16 cellular contexts compared by ENCODE assay signal in the genomic region with DNA sequence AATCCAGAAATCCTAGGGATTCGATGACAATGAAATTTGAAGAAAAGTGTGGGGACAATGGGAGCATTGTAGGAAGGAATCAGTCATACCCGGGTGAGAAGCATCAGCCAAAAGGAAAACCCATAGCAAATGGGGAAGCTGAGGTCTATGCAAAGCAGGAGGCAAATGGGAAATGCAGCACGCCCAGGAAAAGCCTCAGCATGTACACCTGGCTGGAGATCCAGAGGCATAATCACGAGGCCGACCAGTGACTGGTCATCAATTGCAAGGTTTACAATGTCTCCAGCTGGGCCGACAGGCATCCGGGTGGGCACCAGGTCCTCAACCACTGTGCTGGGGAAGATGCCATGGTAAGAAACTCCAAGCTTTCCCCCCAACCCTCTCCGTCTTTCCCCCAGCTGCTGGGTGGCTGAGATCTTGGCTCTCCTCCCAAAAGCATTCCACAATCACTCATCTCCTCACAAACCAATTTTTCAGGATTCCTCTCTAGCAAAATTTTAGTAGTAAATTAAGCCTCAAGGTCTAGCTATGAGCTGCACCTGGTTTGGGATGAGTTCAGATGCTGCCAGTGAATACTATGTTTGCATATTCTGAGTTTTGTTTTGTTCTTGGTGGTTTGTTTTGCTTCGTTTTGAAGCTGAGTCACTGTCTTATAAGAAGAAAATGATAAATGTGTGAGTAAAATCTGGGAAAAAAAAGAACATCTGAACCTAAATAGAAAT.
DNase-seq lines count a peak whose midpoint lies in the region; ATAC-seq and TF ChIP-seq lines count a peak whose summit lies in the region.
"Had no signal": no experiment of that assay in that cellular context is flagged by ENCODE, and none has a peak within 500 bp of the region (broad histone marks: within the 10 kb centered on the region; RNA-seq: fewer than 3 reads in every experiment).

No MANE protein-coding gene starts in this region.

- POLR2A ChIA-PET in activated CD4-positive, alpha-beta memory T cell treated with anti-CD3 and anti-CD28 coated beads, Interleukin-2, amount 10 ng/mL, durations not matched to agents 7 days and 5 days (lab: Charles Lee), result no interaction called here

- no peak for ATAC-seq in GM23338
- ATAC-seq in foreskin keratinocyte, result peak; percentile 88

- WGBS in mammary epithelial cell (ENCODE audit: low coverage, missing lambda C conversion rate), result 83% methylated on average over 9 of the region's 9 CpGs

- no TSS peak for BruUV-seq in mammary epithelial cell (replicated peaks; lab: Mats Ljungman, UMichigan)

- H3K36me3 ChIP-seq in GM23338 (ENCODE audit: insufficient read depth), result no peaks in the 10 kb centered on the region
- H3K36me3 ChIP-seq in mammary epithelial cell (ENCODE audit: insufficient read depth, low read length), result no peaks in the 10 kb centered on the region
- H3K36me3 ChIP-seq: BE2C had no signal

- TF ChIP-seq CTCF in GM23338 (conservative IDR thresholded peaks at IDR 0.05; ENCODE audit: low read depth in 2 of 2) (no peak), mammary epithelial cell (conservative IDR thresholded peaks at IDR 0.05 in 1 of 2, IDR thresholded peaks at IDR 0.05 in 1 of 2; ENCODE audit: extremely low read depth in 1 of 2, insufficient read depth in 1 of 2, low read depth in 1 of 2, low read length in 2 of 2) (no peak), foreskin keratinocyte (conservative IDR thresholded peaks at IDR 0.05) (no peak)

- peaks cover 4% of the 10 kb centered on the region; the same call in 1 of the 3 replicates for H3K4me1 Mint-ChIP-seq in GM23338
- no peaks in the 10 kb centered on the region for H3K4me1 Mint-ChIP-seq in activated CD4-positive, alpha-beta memory T cell treated with anti-CD3 and anti-CD28 coated beads, Interleukin-2, amount 10 ng/mL, durations not matched to agents 7 days and 5 days
- H3K4me1 Mint-ChIP-seq: CD4-positive, alpha-beta memory T cell; IgD-negative memory B cell had no signal

- H3K27ac ChIP-seq in GM23338 (ENCODE audit: low read depth), result no peak overlapping the region
- H3K27ac ChIP-seq in mammary epithelial cell (ENCODE audit: insufficient read depth, low read depth, low read length), result no peak overlapping the region
- H3K27ac ChIP-seq in foreskin keratinocyte, result peak overlapping the region; percentile 54
- H3K27ac ChIP-seq: C4-2B had no signal

- no peaks in the 10 kb centered on the region for H3K36me3 Mint-ChIP-seq in GM23338 (ENCODE audit: low read depth)
- no peaks in the 10 kb centered on the region for H3K36me3 Mint-ChIP-seq in activated CD4-positive, alpha-beta memory T cell treated with anti-CD3 and anti-CD28 coated beads, Interleukin-2, amount 10 ng/mL, durations not matched to agents 7 days and 5 days (ENCODE audit: low read depth)
- H3K36me3 Mint-ChIP-seq: CD4-positive, alpha-beta memory T cell; IgD-negative memory B cell had no signal

- no peaks in the 10 kb centered on the region for H3K27me3 Mint-ChIP-seq in GM23338 (ENCODE audit: insufficient read depth, low read depth, poor library complexity)
- no peaks in the 10 kb centered on the region for H3K27me3 Mint-ChIP-seq in activated CD4-positive, alpha-beta memory T cell treated with anti-CD3 and anti-CD28 coated beads, Interleukin-2, amount 10 ng/mL, durations not matched to agents 7 days and 5 days
- H3K27me3 Mint-ChIP-seq: CD4-positive, alpha-beta memory T cell had no signal

- CTCF ChIA-PET in mammary epithelial cell (lab: Charles Lee; ENCODE audit: low non-redundant PET), result interaction anchor here (0.6 kb wide), 1 partner anchor 38 kb away, joined by 4 read pairs; no protein-coding TSS in a partner anchor
- CTCF ChIA-PET in activated CD4-positive, alpha-beta memory T cell treated with anti-CD3 and anti-CD28 coated beads, Interleukin-2, amount 10 ng/mL, durations not matched to agents 7 days and 5 days (lab: Charles Lee), result no interaction called here

- H2AFZ ChIP-seq in GM23338, result 0 out of 2 replicates have a peak overlapping the region, but pooled peaks have one; percentile 25
- no peak overlapping the region for H2AFZ ChIP-seq in mammary epithelial cell (ENCODE audit: low read depth, low read length)

- H3K4me1 ChIP-seq in GM23338 (ENCODE audit: insufficient read depth) (no peaks in the 10 kb centered on the region), mammary epithelial cell (ENCODE audit: insufficient read depth, low read length) (peaks cover 14% of the 10 kb centered on the region), foreskin keratinocyte (peaks cover 16% of the 10 kb centered on the region)
- H3K4me1 ChIP-seq: BE2C had no signal

- no peak overlapping the region for H3K4me3 Mint-ChIP-seq in GM23338
- H3K4me3 Mint-ChIP-seq in activated CD4-positive, alpha-beta memory T cell treated with anti-CD3 and anti-CD28 coated beads, Interleukin-2, amount 10 ng/mL, durations not matched to agents 7 days and 5 days, result no peak overlapping the region
- H3K4me3 Mint-ChIP-seq: CD4-positive, alpha-beta memory T cell; HFFc6; IgD-negative memory B cell had no signal

- H3K9ac ChIP-seq in mammary epithelial cell (ENCODE audit: insufficient read depth, low read length), result no peak overlapping the region

- H3K9me3 Mint-ChIP-seq in GM23338, result no peaks in the 10 kb centered on the region
- H3K9me3 Mint-ChIP-seq in activated CD4-positive, alpha-beta memory T cell treated with anti-CD3 and anti-CD28 coated beads, Interleukin-2, amount 10 ng/mL, durations not matched to agents 7 days and 5 days, result no peaks in the 10 kb centered on the region
- H3K9me3 Mint-ChIP-seq: HFFc6 had no signal

- H3K79me2 ChIP-seq in GM23338 (replicated peaks; ENCODE audit: insufficient read depth), result no peaks in the 10 kb centered on the region
- no peaks in the 10 kb centered on the region for H3K79me2 ChIP-seq in mammary epithelial cell (ENCODE audit: insufficient read depth, low read length)

- no peaks in the 10 kb centered on the region for H3K27me3 ChIP-seq in GM23338 (ENCODE audit: insufficient read depth)
- no peaks in the 10 kb centered on the region for H3K27me3 ChIP-seq in mammary epithelial cell (ENCODE audit: insufficient read depth, low read length)
- no peaks in the 10 kb centered on the region for H3K27me3 ChIP-seq in foreskin keratinocyte
- H3K27me3 ChIP-seq: BE2C had no signal

- no peak overlapping the region for H3K27ac Mint-ChIP-seq in GM23338
- H3K27ac Mint-ChIP-seq in activated CD4-positive, alpha-beta memory T cell treated with anti-CD3 and anti-CD28 coated beads, Interleukin-2, amount 10 ng/mL, durations not matched to agents 7 days and 5 days, result no peak overlapping the region
- H3K27ac Mint-ChIP-seq: CD4-positive, alpha-beta memory T cell; HFFc6; IgD-negative memory B cell had no signal

- intact Hi-C loops in mammary epithelial cell (cut with micrococcal nuclease), result no loop called here

- no peaks in the 10 kb centered on the region for H3K9me2 ChIP-seq in GM23338 (ENCODE audit: insufficient read depth)

- dilution Hi-C loops in mammary epithelial cell (cut with HindIII; ENCODE audit: low sequenced_read_pairs), result no loop called here

- no peaks in the 10 kb centered on the region for H4K20me1 ChIP-seq in GM23338 (replicated peaks; ENCODE audit: insufficient read depth)
- no peaks in the 10 kb centered on the region for H4K20me1 ChIP-seq in mammary epithelial cell (ENCODE audit: insufficient read depth, low read length)

- H3K4me2 ChIP-seq in GM23338 (no peak overlapping the region), mammary epithelial cell (ENCODE audit: insufficient read depth, low read depth, low read length) (no peak overlapping the region)

- H3F3A ChIP-seq in GM23338 (replicated peaks; ENCODE audit: low read depth), result no peaks in the 10 kb centered on the region

- H3K4me3 ChIP-seq in GM23338 (no peak overlapping the region), mammary epithelial cell (replicated peaks in 1 of 3; ENCODE audit: insufficient read depth in 1 of 3, low read depth in 2 of 3, low read length in 3 of 3) (no peak overlapping the region)

- peak; percentile 18 for DNase-seq in A172 (ENCODE audit: low spot score)
- DNase-seq in GM23338 (ENCODE audit: low spot score), result no peak
- DNase-seq in mammary epithelial cell, result peak; percentile 54
- peak; percentile 69 to 85 for DNase-seq in foreskin keratinocyte
- no peak for DNase-seq in NCI-H128 (lab: John Stamatoyannopoulos, UW; ENCODE audit: unreplicated experiment)
- DNase-seq in activated CD4-positive, alpha-beta memory T cell treated with anti-CD3 and anti-CD28 coated beads, Interleukin-2, amount 10 ng/mL, durations not matched to agents 7 days and 5 days, result no peak
- DNase-seq in MV-4-11 (lab: John Stamatoyannopoulos, UW), result no peak
- DNase-seq: 8988T; BE2C; CD4-positive, alpha-beta memory T cell; COR-L47; GF-D8; HCEC 1CT; HFFc6 had no signal

- H3K9me3 ChIP-seq in mammary epithelial cell (replicated peaks; ENCODE audit: insufficient read depth, low read length), result no peaks in the 10 kb centered on the region
- H3K9me3 ChIP-seq: BE2C had no signal

- in situ Hi-C loops in mammary epithelial cell (cut with MboI; ENCODE audit: low sequenced_read_pairs in 2 of 2), result no loop called here

TF ChIP-seq in GM23338, 12 proteins besides CTCF, POLR2A, EP300 and RAD21 (continues in another document):
- TF ChIP-seq POLR2AphosphoS5 (IDR thresholded peaks at IDR 0.05; ENCODE audit: low read depth), result no peak
- TF ChIP-seq CREB1 (CRISPR knock-in tag; IDR thresholded peaks at IDR 0.05; ENCODE audit: low read depth), result no peak

Comparison
In these comparisons a context has a peak if more than half of its experiments do, and no peak if none do; other contexts are left out.
1. DNase-seq: peak in A172 (single experiment), mammary epithelial cell (single experiment) and foreskin keratinocyte (2 of 2); none in GM23338 (single experiment), NCI-H128 (single experiment), activated CD4-positive, alpha-beta memory T cell treated with anti-CD3 and anti-CD28 coated beads, Interleukin-2, amount 10 ng/mL, durations not matched to agents 7 days and 5 days (single experiment) and MV-4-11 (single experiment).